8 cellular contexts compared by ENCODE assay signal in genomic region chr17:46772013-46772878, GRCh38. TPM values are rescaled to one million over a fixed set of nuclear protein-coding genes. Genes with fewer than 3 reads are reported as not detected.
DNase-seq lines count a peak whose midpoint lies in the region; ATAC-seq, FAIRE-seq and TF ChIP-seq lines count a peak whose summit lies in the region.

No MANE protein-coding gene starts in this region.

- peak overlapping the region; percentile 90 to 96 (median 95); a peak in 5 of 7 replicates for H3K27ac Mint-ChIP-seq in H9
- H3K27ac Mint-ChIP-seq in naive B cell, result peak overlapping the region in 3 of 6 donors; percentile 30 to 70 (median 67)

- H3K36me3 Mint-ChIP-seq in H9 (ENCODE audit: insufficient read depth in 1 of 3, low read depth in 3 of 3) (peaks cover 3 to 29% (median 5%) of the 10 kb centered on the region in 3 experiments; a peak in 5 of 7 replicates), naive B cell (no peaks in the 10 kb centered on the region)

- CTCF ChIA-PET in endothelial cell of umbilical vein (lab: Charles Lee), result interaction anchor here (1.3 kb wide), 1 partner anchor 9 kb away, joined by 3 read pairs; no protein-coding TSS in a partner anchor

- H3K4me3 ChIP-seq in BLaER1 (peak overlapping the region; percentile 74), SK-N-MC (peak overlapping the region; percentile 63), endothelial cell of umbilical vein (replicated peaks in 1 of 3; ENCODE audit: insufficient read depth in 1 of 3, low read depth in 1 of 3, low read length in 3 of 3) (peak overlapping the region in 2 of 3 experiments; percentile 9 to 67)

- intact Hi-C loops in endothelial cell of umbilical vein (cut with micrococcal nuclease), result no loop called here

- H3K4me1 ChIP-seq in BLaER1 (peaks cover 50% of the 10 kb centered on the region), H9 (ENCODE audit: insufficient read depth, low read length) (peaks cover 3% of the 10 kb centered on the region; the same call in 1 of the 2 replicates), endothelial cell of umbilical vein (ENCODE audit: control insufficient read depth, extremely low read depth, insufficient read depth, low read length) (peaks cover 2% of the 10 kb centered on the region)

- no peak overlapping the region for H3K4ac ChIP-seq in H9 (ENCODE audit: low read depth, low read length)

- H4K5ac ChIP-seq in H9 (ENCODE audit: insufficient read length, low read depth, low read length), result no peak overlapping the region

- no peak overlapping the region for H3T11ph ChIP-seq in H9 (ENCODE audit: low read length)

- H3K23me2 ChIP-seq in H9 (ENCODE audit: insufficient read length, low read depth, low read length, poor library complexity, severe bottlenecking), result peaks cover 9% of the 10 kb centered on the region

- dilution Hi-C loops in endothelial cell of umbilical vein (cut with MboI; ENCODE audit: extremely low pct_ligation_motif_present, low sequenced_read_pairs), result no loop called here

- H2BK15ac ChIP-seq in H9 (ENCODE audit: low read depth, low read length), result no peak overlapping the region

- no peak overlapping the region for H4K8ac ChIP-seq in H9 (replicated peaks; ENCODE audit: insufficient read length, low read depth, low read length)

- no peaks in the 10 kb centered on the region for H3K9me1 ChIP-seq in endothelial cell of umbilical vein (replicated peaks; ENCODE audit: control insufficient read depth, extremely low read depth, insufficient read depth, low read length)

- H3K56ac ChIP-seq in H9 (ENCODE audit: insufficient read length, low read depth, low read length), result no peak overlapping the region

- H2AK5ac ChIP-seq in H9 (ENCODE audit: insufficient read length, low read length), result no peak overlapping the region

- H3K36me3 ChIP-seq in BLaER1, result no peaks in the 10 kb centered on the region
- H3K36me3 ChIP-seq in SK-N-MC (ENCODE audit: insufficient read depth, low read length), result no peaks in the 10 kb centered on the region
- no peaks in the 10 kb centered on the region for H3K36me3 ChIP-seq in endothelial cell of umbilical vein (ENCODE audit: control insufficient read depth in 2 of 2, extremely low read depth in 1 of 2, insufficient read depth in 2 of 2, low read length in 2 of 2)

- POLR2A ChIA-PET in endothelial cell of umbilical vein (lab: Charles Lee), result no interaction called here

- peak overlapping the region; percentile 60 to 80 for H3K4me3 Mint-ChIP-seq in H9
- H3K4me3 Mint-ChIP-seq in naive B cell, result peak overlapping the region; percentile 75 to 93 (median 88)

- no peak overlapping the region for H2BK20ac ChIP-seq in H9 (ENCODE audit: low read depth, low read length, poor library complexity, severe bottlenecking)

- H4K20me1 ChIP-seq in BLaER1, result no peaks in the 10 kb centered on the region
- no peaks in the 10 kb centered on the region for H4K20me1 ChIP-seq in H9 (ENCODE audit: control insufficient read depth, insufficient read depth, insufficient read length)
- H4K20me1 ChIP-seq in endothelial cell of umbilical vein (replicated peaks; ENCODE audit: control insufficient read depth, extremely low read depth, insufficient read depth, low read length), result no peaks in the 10 kb centered on the region

- H2BK12ac ChIP-seq in H9 (ENCODE audit: insufficient read length, low read depth, low read length), result no peak overlapping the region

- no peak overlapping the region for H2BK5ac ChIP-seq in H9 (ENCODE audit: insufficient read length, low read length)

- H3K27me3 Mint-ChIP-seq in H9 (ENCODE audit: low read depth) (peaks cover 75% of the 10 kb centered on the region), naive B cell (peaks cover 0 to 9% (median 0%) of the 10 kb centered on the region in 3 donors)

- H3K4me1 Mint-ChIP-seq in H9 (peaks cover 28 to 31% of the 10 kb centered on the region in 2 experiments), naive B cell (peaks cover 19 to 29% (median 19%) of the 10 kb centered on the region in 3 donors)

- H3K23ac ChIP-seq in H9 (ENCODE audit: insufficient read length, low read depth, low read length), result no peak overlapping the region

- ATAC-seq in naive B cell (ENCODE audit: low read depth in 2 of 2), result no peak
- no peak for ATAC-seq in HG03469 (IDR thresholded peaks at IDR 0.05; ENCODE audit: unreplicated experiment)
- no peak for ATAC-seq in GM21381 (IDR thresholded peaks at IDR 0.05; ENCODE audit: unreplicated experiment)

- H3K4me2 ChIP-seq in BLaER1 (peak overlapping the region; percentile 96), H9 (ENCODE audit: insufficient read depth, insufficient read length, low read length) (peak overlapping the region; percentile 34), endothelial cell of umbilical vein (ENCODE audit: insufficient read depth, low read length) (peak overlapping the region; percentile 4)

- no peaks in the 10 kb centered on the region for H3K79me1 ChIP-seq in H9 (ENCODE audit: insufficient read depth, low read depth, low read length, poor library complexity, severe bottlenecking)

- BruUV-seq in endothelial cell of umbilical vein (replicated peaks; lab: Mats Ljungman, UMichigan), result no TSS peak

- no peak for FAIRE-seq in endothelial cell of umbilical vein (lab: Jason Lieb, UNC)

- no peak overlapping the region for H2AFZ ChIP-seq in H9 (ENCODE audit: low read length)
- peak overlapping the region; percentile 62 for H2AFZ ChIP-seq in endothelial cell of umbilical vein (ENCODE audit: low read depth, low read length)

- peak; percentile 97 for DNase-seq in H9
- DNase-seq in SK-N-MC (ENCODE audit: low read depth, low spot score), result no peak
- DNase-seq in endothelial cell of umbilical vein (ENCODE audit: low read depth, low spot score), result peak; percentile 16
- DNase-seq in naive B cell, result peak; percentile 18
- DNase-seq in pons (ENCODE audit: low spot score), result no peak

- TF ChIP-seq POLR2A in endothelial cell of umbilical vein (IDR thresholded peaks at IDR 0.05; ENCODE audit: low read depth, low read length), result no peak

- peak overlapping the region; percentile 93 for H3K18ac ChIP-seq in H9 (ENCODE audit: insufficient read length, low read depth, low read length)

- no peaks in the 10 kb centered on the region for H3K79me2 ChIP-seq in H9 (ENCODE audit: insufficient read depth, low read length)
- H3K79me2 ChIP-seq in endothelial cell of umbilical vein (ENCODE audit: control insufficient read depth, insufficient read depth, low read length), result no peaks in the 10 kb centered on the region

- H3K14ac ChIP-seq in H9 (ENCODE audit: insufficient read depth, low read length), result peak overlapping the region; percentile 80; the same call in 1 of the 2 replicates

- H3K9ac ChIP-seq in BLaER1 (peak overlapping the region; percentile 81), H9 (ENCODE audit: extremely low read depth, insufficient read length, low read length) (no peak overlapping the region), SK-N-MC (ENCODE audit: insufficient read length) (no peak overlapping the region), endothelial cell of umbilical vein (replicated peaks; ENCODE audit: extremely low read depth, insufficient read depth, low read length) (peak overlapping the region; percentile 25)

- TF ChIP-seq CTCF in H9 (conservative IDR thresholded peaks at IDR 0.05) (no peak), endothelial cell of umbilical vein (IDR thresholded peaks at IDR 0.05; ENCODE audit: extremely low read depth in 1 of 2, insufficient read depth in 1 of 2, low read depth in 1 of 2, low read length in 2 of 2) (no peak)

- peaks cover 0 to 3% of the 10 kb centered on the region in 2 experiments; a peak in 1 of 5 replicates for H3K9me3 Mint-ChIP-seq in H9
- no peaks in the 10 kb centered on the region for H3K9me3 Mint-ChIP-seq in naive B cell

- H2BK120ac ChIP-seq in H9 (ENCODE audit: low read depth, low read length, poor library complexity, severe bottlenecking), result no peak overlapping the region

- no CpG with 5 or more reads among the region's 60 CpGs for WGBS in H9 (ENCODE audit: extremely low coverage, insufficient read length, low lambda C conversion rate)

- H4K91ac ChIP-seq in H9 (ENCODE audit: insufficient read length, low read depth, low read length), result no peak overlapping the region

- peak overlapping the region; percentile 65 for H3K27ac ChIP-seq in BLaER1
- H3K27ac ChIP-seq in H9 (ENCODE audit: insufficient read length, low read depth, low read length), result peak overlapping the region; percentile 75
- H3K27ac ChIP-seq in SK-N-MC, result no peak overlapping the region
- H3K27ac ChIP-seq in endothelial cell of umbilical vein (ENCODE audit: insufficient read depth, low read depth, low read length), result no peak overlapping the region

- peaks cover 29% of the 10 kb centered on the region for H3K27me3 ChIP-seq in BLaER1
- peaks cover 29% of the 10 kb centered on the region; the same call in 1 of the 2 replicates for H3K27me3 ChIP-seq in H9 (ENCODE audit: insufficient read depth, low read length)
- H3K27me3 ChIP-seq in endothelial cell of umbilical vein (ENCODE audit: control insufficient read depth in 2 of 2, insufficient read depth in 2 of 2, low read length in 2 of 2), result no peaks in the 10 kb centered on the region

- H3K9me3 ChIP-seq in BLaER1 (no peaks in the 10 kb centered on the region), H9 (ENCODE audit: control insufficient read depth, low read depth, low read length) (no peaks in the 10 kb centered on the region), SK-N-MC (ENCODE audit: low read depth, low read length) (no peaks in the 10 kb centered on the region), endothelial cell of umbilical vein (replicated peaks; ENCODE audit: control insufficient read depth, insufficient read depth, low read length) (no peaks in the 10 kb centered on the region)

TF ChIP-seq in endothelial cell of umbilical vein, 7 proteins besides CTCF, POLR2A, EP300 and RAD21 (continues in another document):
- TF ChIP-seq POLR2AphosphoS5 (IDR thresholded peaks at IDR 0.05; ENCODE audit: insufficient read depth, low read depth, low read length) (no peak), JUN (IDR thresholded peaks at IDR 0.05; ENCODE audit: borderline replicate concordance, insufficient read depth, insufficient read length, low read depth) (no peak), FOS (IDR thresholded peaks at IDR 0.05; ENCODE audit: borderline replicate concordance, insufficient read depth, low read length) (no peak), GATA2 (IDR thresholded peaks at IDR 0.05; ENCODE audit: insufficient read depth, insufficient read length, low read depth, low read length) (no peak)

RNA-seq across cellular contexts. Expression of gene WNT3, which starts 46.2 kb away (rescaled TPM):
- total RNA-seq in H9 (2021) (22.4 and 22.7 TPM in 2 replicates), endothelial cell of umbilical vein (2.0 and 2.1 TPM in 2 replicates)
- polyA plus RNA-seq in endothelial cell of umbilical vein (1.4 TPM in 2 replicates), naive B cell (ENCODE audit: low read depth in 6 of 6) (under 1 TPM in 4 of 6 donors, not detected in 2; 0.06 to 0.73 (median 0.17) TPM)
- 1.1 and 1.2 TPM in 2 replicates for polyA plus RNA-seq in endothelial cell of umbilical vein (2011; cell fraction: cytosol; rRNA removed)
- 6.3 and 7.0 TPM in 2 replicates for polyA plus RNA-seq in endothelial cell of umbilical vein (2011; cell fraction: nucleus; rRNA removed)
- 2.1 and 2.4 TPM in 2 replicates for polyA plus RNA-seq in endothelial cell of umbilical vein (2012)
- 1.2 and 2.1 TPM in 2 replicates for polyA minus RNA-seq in endothelial cell of umbilical vein
- 1.8 TPM for polyA minus RNA-seq in endothelial cell of umbilical vein (2011; cell fraction: cytosol; rRNA and poly(A)+ RNA removed)
- polyA minus RNA-seq in endothelial cell of umbilical vein (2011; cell fraction: nucleus; rRNA and poly(A)+ RNA removed), result 0.82 and 1.1 TPM in 2 replicates

Comparison
In these comparisons a context has a peak if more than half of its experiments do, and no peak if none do; other contexts are left out.
1. H3K27ac ChIP-seq: peak in BLaER1 (single experiment) and H9 (single experiment); none in SK-N-MC (single experiment) and endothelial cell of umbilical vein (single experiment).
2. H3K4me2 ChIP-seq: peak in every context shown above with its lines; median percentile 96 in BLaER1; 34 in H9; 4 in endothelial cell of umbilical vein.
3. H3K9ac ChIP-seq: peak in BLaER1 (single experiment) and endothelial cell of umbilical vein (single experiment); none in H9 (single experiment) and SK-N-MC (single experiment).
4. DNase-seq: peak in H9 (single experiment), endothelial cell of umbilical vein (single experiment) and naive B cell (single experiment); none in SK-N-MC (single experiment) and pons (single experiment).
5. Peak in every context shown above with its lines, with median percentiles within 50 percentile points of each other: H3K4me3 ChIP-seq.